Comparison of ENCODE assay signal across 10 cellular contexts in genomic region chr6:81749704-81750103, GRCh38. TPM values are rescaled to one million over a fixed set of nuclear protein-coding genes. Genes with fewer than 3 reads are reported as not detected.
A peak's percentile ranks its signal among the peaks of the same experiment; 100 is the strongest.
DNase-seq lines count a peak whose midpoint lies in the region; ATAC-seq, FAIRE-seq and TF ChIP-seq lines count a peak whose summit lies in the region.
"Had no signal": no experiment of that assay in that cellular context is flagged by ENCODE, and none has a peak within 500 bp of the region (broad histone marks: within the 10 kb centered on the region; RNA-seq: fewer than 3 reads in every experiment).

No MANE protein-coding gene starts in this region.

- no peak for TF ChIP-seq CTCF in left ventricle myocardium inferior (IDR thresholded peaks at IDR 0.05; ENCODE audit: borderline replicate concordance)
- no peak for TF ChIP-seq CTCF in pancreas (IDR thresholded peaks at IDR 0.05)
- TF ChIP-seq CTCF in Calu3 (IDR thresholded peaks at IDR 0.05; ENCODE audit: unreplicated experiment): no peak

- H3K4me1 ChIP-seq in left ventricle myocardium inferior (peaks cover 83% of the 10 kb centered on the region), pancreas (peaks cover 0 to 26% (median 14%) of the 10 kb centered on the region in 3 donors)

- H3K27ac ChIP-seq in left ventricle myocardium inferior (replicated peaks): peak overlapping the region; percentile 98
- peak overlapping the region in 1 of 4 donors; percentile 97 for H3K27ac ChIP-seq in pancreas

- no peak overlapping the region for H3K27ac Mint-ChIP-seq in Calu3 (ENCODE audit: unreplicated experiment)
- H3K27ac Mint-ChIP-seq: activated naive CD8-positive, alpha-beta T cell treated with anti-CD3 and anti-CD28 coated beads, Interleukin-2, amount 10 ng/mL, durations not matched to agents 7 days and 5 days had no signal

- CTCF ChIA-PET in Calu3 (lab: Charles Lee): no interaction called here

- H3K4me3 ChIP-seq in left ventricle myocardium inferior (peak overlapping the region; percentile 89), skeletal muscle cell (ENCODE audit: low read depth, low read length) (peak overlapping the region; percentile 78), pancreas (peak overlapping the region in 2 of 4 donors; percentile 81 to 91)

- H3K36me3 Mint-ChIP-seq in Calu3 (ENCODE audit: insufficient read depth, unreplicated experiment): peaks cover 54% of the 10 kb centered on the region

- peaks cover 46% of the 10 kb centered on the region for H3K36me3 ChIP-seq in left ventricle myocardium inferior
- H3K36me3 ChIP-seq in pancreas: no peaks in the 10 kb centered on the region

- no peaks in the 10 kb centered on the region for H3K27me3 Mint-ChIP-seq in Calu3 (ENCODE audit: unreplicated experiment)

- DNase-seq in EL (peak; percentile 50), SK-N-DZ (ENCODE audit: low spot score) (peak; percentile 4), left ventricle myocardium inferior (no peak), skeletal muscle cell (ENCODE audit: low read depth) (no peak), pancreas (no peak), Calu3 (no peak)
- DNase-seq in central memory CD4-positive, alpha-beta T cell: no peak
- DNase-seq: activated naive CD8-positive, alpha-beta T cell treated with anti-CD3 and anti-CD28 coated beads, Interleukin-2, amount 10 ng/mL, durations not matched to agents 7 days and 5 days; T1000 had no signal

- ATAC-seq in pancreas (no peak), HG03196 (IDR thresholded peaks at IDR 0.05; ENCODE audit: unreplicated experiment) (no peak)

- FAIRE-seq in pancreas (lab: Jason Lieb, UNC): no peak

- H3K27me3 ChIP-seq in left ventricle myocardium inferior (ENCODE audit: low read depth) (no peaks in the 10 kb centered on the region), pancreas (no peaks in the 10 kb centered on the region)

- intact Hi-C loops in left ventricle myocardium inferior (cut with micrococcal nuclease) (no loop called here), pancreas (cut with DNase I) (loop anchor here in 1 of 3 donors (10.0 kb wide), 1 partner anchor 1145 kb away; no protein-coding TSS in a partner anchor), Calu3 (cut with micrococcal nuclease; ENCODE audit: unreplicated experiment) (loop anchor here (2.0 to 10.0 kb wide), 8 partner anchors 83 to 1535 kb away; no protein-coding TSS in a partner anchor)

- 66 to 68% methylated on average over 4 of the region's 4 CpGs for WGBS in pancreas, 2 donors

- peaks cover 33% of the 10 kb centered on the region for H3K4me1 Mint-ChIP-seq in Calu3 (ENCODE audit: low read depth, unreplicated experiment)

- no peaks in the 10 kb centered on the region for H3K9me3 ChIP-seq in left ventricle myocardium inferior (replicated peaks)
- H3K9me3 ChIP-seq in pancreas: no peaks in the 10 kb centered on the region

- H3K9me3 Mint-ChIP-seq in Calu3 (ENCODE audit: low read depth, unreplicated experiment): no peaks in the 10 kb centered on the region
- H3K9me3 Mint-ChIP-seq: activated naive CD8-positive, alpha-beta T cell treated with anti-CD3 and anti-CD28 coated beads, Interleukin-2, amount 10 ng/mL, durations not matched to agents 7 days and 5 days had no signal

- no peak overlapping the region for H3K4me3 Mint-ChIP-seq in Calu3 (ENCODE audit: low read depth, unreplicated experiment)

- BruUV-seq in Calu3 (replicated peaks; lab: Mats Ljungman, UMichigan): no TSS peak

RNA-seq across cellular contexts. Expression of gene TENT5A, which starts 2.8 kb away (rescaled TPM):
- 1.1 and 2.2 TPM in 2 replicates for polyA plus RNA-seq in SK-N-DZ (2014; cell fraction: cytosol; rRNA removed)
- polyA plus RNA-seq in SK-N-DZ (2014; cell fraction: nucleus; rRNA removed): 2.0 and 2.9 TPM in 2 replicates
- total RNA-seq in left ventricle myocardium inferior (44.4 TPM), pancreas (1 to 10 TPM; 2.8 to 7.7 (median 5.1) TPM), Calu3 (2022) (9.7 and 17.4 TPM in 2 replicates)
- 10 to 100 TPM in 1 of 2 donors, 1 to 10 TPM in 1; 3.2 to 12.2 TPM for polyA plus RNA-seq in pancreas

Comparison
In these comparisons a context has a peak if more than half of its experiments do, and no peak if none do; other contexts are left out.
1. DNase-seq: peak in EL (single experiment) and SK-N-DZ (single experiment); none in left ventricle myocardium inferior (single experiment), skeletal muscle cell (single experiment), pancreas (0 of 6), Calu3 (single experiment) and central memory CD4-positive, alpha-beta T cell (single experiment).